5 cellular contexts compared by ENCODE assay signal in genomic region chr12:69316784-69317183, GRCh38. TPM values are rescaled to one million over a fixed set of nuclear protein-coding genes. Genes with fewer than 3 reads are reported as not detected.
"Had no signal": no experiment of that assay in that cellular context is flagged by ENCODE, and none has a peak within 500 bp of the region (broad histone marks: within the 10 kb centered on the region; RNA-seq: fewer than 3 reads in every experiment).

No MANE protein-coding gene starts in this region.

RNA-seq across cellular contexts. Expression of gene LYZ, which starts 31.4 kb away (rescaled TPM):
- total RNA-seq: activated naive CD4-positive, alpha-beta T cell treated with anti-CD3 and anti-CD28 coated beads for 36 hours; activated naive CD8-positive, alpha-beta T cell treated with anti-CD3 and anti-CD28 coated beads for 36 hours; activated T-helper 1 cell treated with anti-CD3 and anti-CD28 coated beads, Interleukin-12 subunit alpha, Interleukin-12 subunit beta, Interleukin-2, Interleukin-4 antibody, amounts not matched to agents 30 ng/mL and 10 ng/mL and 1 ng/mL, durations not matched to agents 14 hours and 24 hours and 36 hours; activated T-helper 2 cell treated with anti-CD3 and anti-CD28 coated beads, Interferon-gamma antibody, Interleukin-2, Interleukin-4, amounts not matched to agents 10 μg/mL and 5 μg/mL and 100 μg/mL, durations not matched to agents 14 hours and 24 hours and 36 hours; chondrocyte had no signal
